Comparison of ENCODE assay signal across 10 cellular contexts in genomic region chr6:42790549-42791181, GRCh38. TPM values are rescaled to one million over a fixed set of nuclear protein-coding genes. Genes with fewer than 3 reads are reported as not detected.
DNase-seq lines count a peak whose midpoint lies in the region; ATAC-seq and TF ChIP-seq lines count a peak whose summit lies in the region.
"Had no signal": no experiment of that assay in that cellular context is flagged by ENCODE, and none has a peak within 500 bp of the region (broad histone marks: within the 10 kb centered on the region; RNA-seq: fewer than 3 reads in every experiment).

No MANE protein-coding gene starts in this region.

- intact Hi-C loops in ascending aorta (cut with DNase I) (no loop called here), tibial artery (cut with DNase I; ENCODE audit: low total_unique reads) (no loop called here)

- no peak overlapping the region for H3K4ac ChIP-seq in mesendoderm (ENCODE audit: low read depth, low read length)

- no peak overlapping the region for H3K9ac ChIP-seq in mesendoderm (ENCODE audit: low read length)

- no peak overlapping the region for H4K8ac ChIP-seq in mesendoderm (ENCODE audit: low read depth, low read length)

- H3K9me3 ChIP-seq in ascending aorta (no peaks in the 10 kb centered on the region), tibial artery (no peaks in the 10 kb centered on the region)

- H3K36me3 Mint-ChIP-seq in activated T-cell treated with anti-CD3 and anti-CD28 coated beads, Interleukin-2, amount 50 U/mL, for 24 hours (ENCODE audit: low read depth): peaks cover 19% of the 10 kb centered on the region
- H3K36me3 Mint-ChIP-seq in chondrocyte (ENCODE audit: low read depth): peaks cover 2% of the 10 kb centered on the region

- no peak overlapping the region for H3K4me2 ChIP-seq in mesendoderm (ENCODE audit: low read length)

- H4K5ac ChIP-seq in mesendoderm (ENCODE audit: low read length): no peak overlapping the region

- no peak overlapping the region for H2BK15ac ChIP-seq in mesendoderm (replicated peaks; ENCODE audit: low read depth)

- no peak for ATAC-seq in GM19351 (IDR thresholded peaks at IDR 0.05; ENCODE audit: unreplicated experiment)

- peak overlapping the region; percentile 76 for H3K27ac Mint-ChIP-seq in activated T-cell treated with anti-CD3 and anti-CD28 coated beads, Interleukin-2, amount 50 U/mL, for 24 hours
- H3K27ac Mint-ChIP-seq in chondrocyte (ENCODE audit: unreplicated experiment): no peak overlapping the region

- peaks cover 34% of the 10 kb centered on the region for H3K4me1 Mint-ChIP-seq in activated T-cell treated with anti-CD3 and anti-CD28 coated beads, Interleukin-2, amount 50 U/mL, for 24 hours (ENCODE audit: low read depth)
- peaks cover 19% of the 10 kb centered on the region for H3K4me1 Mint-ChIP-seq in chondrocyte (ENCODE audit: low read depth)

- TF ChIP-seq CTCF in ascending aorta (IDR thresholded peaks at IDR 0.05) (no peak), tibial artery (IDR thresholded peaks at IDR 0.05) (no peak), chondrocyte (IDR thresholded peaks at IDR 0.05) (no peak)

- H3K27me3 Mint-ChIP-seq in activated T-cell treated with anti-CD3 and anti-CD28 coated beads, Interleukin-2, amount 50 U/mL, for 24 hours: no peaks in the 10 kb centered on the region
- no peaks in the 10 kb centered on the region for H3K27me3 Mint-ChIP-seq in chondrocyte (ENCODE audit: low read depth)

- no peak overlapping the region for H3K23ac ChIP-seq in mesendoderm (ENCODE audit: low read length)

- H2AK5ac ChIP-seq in mesendoderm (ENCODE audit: low read length): no peak overlapping the region

- H3K27me3 ChIP-seq in ascending aorta (no peaks in the 10 kb centered on the region), mesendoderm (ENCODE audit: insufficient read depth, low read length, poor library complexity) (no peaks in the 10 kb centered on the region), tibial artery (no peaks in the 10 kb centered on the region)

- DNase-seq in activated T-cell treated with anti-CD3 and anti-CD28 coated beads, Interleukin-2, amount 50 U/mL, for 24 hours: no peak
- no peak for DNase-seq in activated T-cell treated with anti-CD3 and anti-CD28 coated beads, Interleukin-2, amount 50 U/mL, for 1 hour
- DNase-seq in ascending aorta (ENCODE audit: low spot score in 2 of 2) (no peak), mesendoderm (peak; percentile 85), tibial artery (peak in 1 of 2 donors; percentile 59), chondrocyte (ENCODE audit: low spot score) (no peak), activated gamma-delta T cell treated with Interleukin-2 at 50 U/mL for 16 hours (no peak)
- DNase-seq: NCI-H1436 treated with DMSO at 0.1 percent for 48 hours had no signal

- no CpG with 5 or more reads among the region's 5 CpGs for WGBS in mesendoderm (ENCODE audit: extremely low coverage, insufficient coverage, low lambda C conversion rate)

- H3K4me3 ChIP-seq in ascending aorta (peak overlapping the region in 1 of 2 donors; percentile 31), mesendoderm (ENCODE audit: low read length) (no peak overlapping the region), tibial artery (no peak overlapping the region)

- H3K56ac ChIP-seq in mesendoderm (ENCODE audit: low read length): no peak overlapping the region

- no peak overlapping the region for H2BK120ac ChIP-seq in mesendoderm (ENCODE audit: low read depth, low read length)

- no peak overlapping the region for H2BK5ac ChIP-seq in mesendoderm (ENCODE audit: low read length)

- H3K4me1 ChIP-seq in ascending aorta (peaks cover 3 to 58% of the 10 kb centered on the region in 2 donors), mesendoderm (ENCODE audit: control insufficient read depth, low read depth, low read length) (peaks cover 9% of the 10 kb centered on the region), tibial artery (peaks cover 0 to 72% (median 50%) of the 10 kb centered on the region in 4 donors)

- H3K18ac ChIP-seq in mesendoderm (ENCODE audit: low read length): no peak overlapping the region

- H3K4me3 Mint-ChIP-seq in activated T-cell treated with anti-CD3 and anti-CD28 coated beads, Interleukin-2, amount 50 U/mL, for 24 hours: no peak overlapping the region
- H3K4me3 Mint-ChIP-seq in chondrocyte (ENCODE audit: unreplicated experiment): no peak overlapping the region

- H3K27ac ChIP-seq in ascending aorta (peak overlapping the region; percentile 42 to 57), mesendoderm (ENCODE audit: low read depth, low read length) (no peak overlapping the region), tibial artery (peak overlapping the region; percentile 19 to 99)

- H3K36me3 ChIP-seq in ascending aorta (peaks cover 0 to 5% of the 10 kb centered on the region in 2 donors), mesendoderm (ENCODE audit: control insufficient read depth, insufficient read depth, low read length) (no peaks in the 10 kb centered on the region), tibial artery (no peaks in the 10 kb centered on the region)

- H3K79me1 ChIP-seq in mesendoderm (ENCODE audit: low read length): peaks cover 9% of the 10 kb centered on the region

- peaks cover 2% of the 10 kb centered on the region for H3K9me3 Mint-ChIP-seq in activated T-cell treated with anti-CD3 and anti-CD28 coated beads, Interleukin-2, amount 50 U/mL, for 24 hours
- H3K9me3 Mint-ChIP-seq in chondrocyte (ENCODE audit: low read depth): no peaks in the 10 kb centered on the region
- H3K9me3 Mint-ChIP-seq: T-helper 1 cell treated with Interleukin-12 subunit alpha and Interleukin-12 subunit beta and Interleukin-4 antibody, amounts not matched to agents 30 μg/mL and 1 μg/mL, for 36 hours had no signal

- H3K79me2 ChIP-seq in mesendoderm (ENCODE audit: control insufficient read depth, insufficient read depth, low read length): peaks cover 14% of the 10 kb centered on the region

RNA-seq across cellular contexts. Expression of gene BICRAL, which starts 8.8 kb away (rescaled TPM):
- total RNA-seq in ascending aorta (9.7 TPM), chondrocyte (9.2 to 10.8 TPM (median 9.7 TPM) in 3 replicates)
- polyA plus RNA-seq in mesendoderm (2013, experiment 1 of 2): 7.6 TPM
- polyA plus RNA-seq in mesendoderm (2013, experiment 2 of 2): 7.4 TPM

RNA-seq across cellular contexts. Expression of gene TBCC, which starts 44.8 kb away (rescaled TPM):
- total RNA-seq in ascending aorta (50.8 TPM), chondrocyte (17.5 to 19.3 TPM (median 18.4 TPM) in 3 replicates)
- polyA plus RNA-seq in mesendoderm (2013, experiment 1 of 2): 23.2 TPM
- 22.7 TPM for polyA plus RNA-seq in mesendoderm (2013, experiment 2 of 2)
